ENCODE assay signal across 27 cellular contexts in the genomic region with DNA sequence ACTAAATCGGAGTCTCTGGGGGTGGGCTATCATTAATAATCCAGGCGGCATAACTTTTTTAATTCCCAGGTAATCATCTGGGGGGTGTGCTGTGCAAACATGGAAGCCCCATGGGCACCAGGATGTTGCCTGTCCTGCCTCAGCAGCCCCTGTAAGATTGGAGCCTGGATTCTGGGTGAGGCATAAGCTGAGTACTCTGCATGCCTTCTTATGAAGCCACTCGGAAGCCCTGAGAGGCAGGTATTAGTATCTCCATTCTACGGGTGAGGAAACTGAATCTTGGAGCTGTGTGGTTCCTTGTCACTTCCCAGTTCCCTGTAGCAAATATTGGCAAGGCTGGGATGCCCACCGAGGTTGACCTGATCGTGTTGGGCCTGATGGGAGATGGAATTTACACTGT. TPM values are rescaled to one million over a fixed set of nuclear protein-coding genes. Genes with fewer than 3 reads are reported as not detected.
"Had no signal": no experiment of that assay in that cellular context is flagged by ENCODE, and none has a peak within 500 bp of the region (broad histone marks: within the 10 kb centered on the region; RNA-seq: fewer than 3 reads in every experiment).

No MANE protein-coding gene starts in this region.

- ATAC-seq: activated CD4-positive, CD25-positive, alpha-beta regulatory T cell treated with anti-CD3 and anti-CD28 coated beads, Interleukin-2, amount 50 U/mL, for 24 hours; activated naive CD4-positive, alpha-beta T cell treated with anti-CD3 and anti-CD28 coated beads, Interleukin-2, amount 50 U/mL, for 72 hours; activated T-helper 17 cell treated with anti-CD3 and anti-CD28 coated beads, Interleukin-2, amount 50 U/mL, for 72 hours; sciatic nerve; stimulated activated effector memory CD8-positive, alpha-beta T cell treated with anti-CD3 and anti-CD28 coated beads, Interleukin-12 subunit alpha, Interleukin-12 subunit beta, amount 100 ng/mL, for 72 hours; stimulated activated naive CD8-positive, alpha-beta T cell treated with anti-CD3 and anti-CD28 coated beads, Interleukin-15, amount 100 ng/mL, for 72 hours had no signal

- H3K4me3 ChIP-seq: ascending aorta, suprapubic skin, transverse colon, vagina had no signal

- H3K27ac ChIP-seq: ascending aorta, brain microvascular endothelial cell, transverse colon, vagina, VCaP had no signal

- H3K36me3 Mint-ChIP-seq: memory B cell; stimulated activated effector memory CD8-positive, alpha-beta T cell treated with anti-CD3 and anti-CD28 coated beads, Interleukin-12 subunit alpha, Interleukin-12 subunit beta, amount 100 ng/mL, for 72 hours had no signal

- H3K9me3 ChIP-seq: ascending aorta, suprapubic skin, transverse colon, vagina had no signal

- H3K36me3 ChIP-seq: ascending aorta, brain microvascular endothelial cell, suprapubic skin, transverse colon, vagina had no signal

- H3K9me3 Mint-ChIP-seq: activated naive CD4-positive, alpha-beta T cell treated with anti-CD3 and anti-CD28 coated beads, Interleukin-2, amount 50 U/mL, for 72 hours; activated T-helper 17 cell treated with anti-CD3 and anti-CD28 coated beads, Interleukin-2, amount 50 U/mL, for 72 hours; memory B cell; stimulated activated effector memory CD8-positive, alpha-beta T cell treated with anti-CD3 and anti-CD28 coated beads, Interleukin-12 subunit alpha, Interleukin-12 subunit beta, amount 100 ng/mL, for 72 hours had no signal

- H3K4me3 Mint-ChIP-seq: activated CD4-positive, alpha-beta memory T cell treated with anti-CD3 and anti-CD28 coated beads, Interleukin-2, amount 10 ng/mL, durations not matched to agents 7 days and 5 days; activated CD4-positive, alpha-beta T cell treated with anti-CD3 and anti-CD28 coated beads, Interleukin-2, amount 10 ng/mL, durations not matched to agents 24 days and 14 days; activated T-cell treated with anti-CD3 and anti-CD28 coated beads, Interleukin-2, amount 50 U/mL, for 24 hours; activated T-helper 17 cell treated with anti-CD3 and anti-CD28 coated beads, Interleukin-2, amount 50 U/mL, for 72 hours; memory B cell; stimulated activated effector memory CD8-positive, alpha-beta T cell treated with anti-CD3 and anti-CD28 coated beads, Interleukin-12 subunit alpha, Interleukin-12 subunit beta, amount 100 ng/mL, for 72 hours; stimulated activated naive CD8-positive, alpha-beta T cell treated with anti-CD3 and anti-CD28 coated beads, Interleukin-15, amount 100 ng/mL, for 72 hours; T-helper 2 cell treated with Interferon-gamma antibody and Interleukin-4, amounts not matched to agents 5 μg/mL and 100 μg/mL, for 36 hours had no signal

- DNase-seq: activated CD4-positive, alpha-beta memory T cell treated with anti-CD3 and anti-CD28 coated beads, Interleukin-2, amount 10 ng/mL, durations not matched to agents 7 days and 5 days; activated CD4-positive, alpha-beta T cell treated with anti-CD3 and anti-CD28 coated beads, Interleukin-2, amount 10 ng/mL, durations not matched to agents 24 days and 14 days; activated T-cell treated with anti-CD3 and anti-CD28 coated beads, Interleukin-2, amount 50 U/mL, for 24 hours; brain microvascular endothelial cell; caudate nucleus; dermis blood vessel endothelial cell; effector CD8-positive, alpha-beta T cell; hippocampal formation; nucleus accumbens; small intestine; stimulated activated CD4-positive, alpha-beta T cell treated with anti-CD3 and anti-CD28 coated beads, Interleukin-2, amount 100 ng/mL, for 24 hours; stimulated activated naive CD8-positive, alpha-beta T cell treated with anti-CD3 and anti-CD28 coated beads, Interleukin-15, amount 100 ng/mL, for 72 hours; transverse colon had no signal

- H3K27me3 ChIP-seq: ascending aorta, brain microvascular endothelial cell, suprapubic skin, transverse colon, vagina had no signal

- H3K4me1 Mint-ChIP-seq: activated T-helper 17 cell treated with anti-CD3 and anti-CD28 coated beads, Interleukin-2, amount 50 U/mL, for 72 hours had no signal

- H3K27ac Mint-ChIP-seq: activated CD4-positive, alpha-beta memory T cell treated with anti-CD3 and anti-CD28 coated beads, Interleukin-2, amount 10 ng/mL, durations not matched to agents 7 days and 5 days; activated CD4-positive, alpha-beta T cell treated with anti-CD3 and anti-CD28 coated beads, Interleukin-2, amount 10 ng/mL, durations not matched to agents 24 days and 14 days; activated naive CD4-positive, alpha-beta T cell treated with anti-CD3 and anti-CD28 coated beads, Interleukin-2, amount 50 U/mL, for 72 hours; activated T-cell treated with anti-CD3 and anti-CD28 coated beads, Interleukin-2, amount 50 U/mL, for 24 hours; activated T-helper 17 cell treated with anti-CD3 and anti-CD28 coated beads, Interleukin-2, amount 50 U/mL, for 72 hours; memory B cell; stimulated activated effector memory CD8-positive, alpha-beta T cell treated with anti-CD3 and anti-CD28 coated beads, Interleukin-12 subunit alpha, Interleukin-12 subunit beta, amount 100 ng/mL, for 72 hours; stimulated activated naive CD8-positive, alpha-beta T cell treated with anti-CD3 and anti-CD28 coated beads, Interleukin-15, amount 100 ng/mL, for 72 hours; T-helper 2 cell treated with Interferon-gamma antibody and Interleukin-4, amounts not matched to agents 5 μg/mL and 100 μg/mL, for 36 hours had no signal

- H3K27me3 Mint-ChIP-seq: stimulated activated naive CD8-positive, alpha-beta T cell treated with anti-CD3 and anti-CD28 coated beads, Interleukin-15, amount 100 ng/mL, for 72 hours had no signal

RNA-seq across cellular contexts. Expression of a gene that starts 7.4 kb away (rescaled TPM):
- total RNA-seq: activated CD4-positive, alpha-beta memory T cell treated with anti-CD3 and anti-CD28 coated beads, Interleukin-2, amount 10 ng/mL, durations not matched to agents 7 days and 5 days; activated CD4-positive, alpha-beta T cell treated with anti-CD3 and anti-CD28 coated beads, Interleukin-2, amount 10 ng/mL, durations not matched to agents 24 days and 14 days; activated naive CD4-positive, alpha-beta T cell treated with anti-CD3 and anti-CD28 coated beads, Interleukin-2, amount 50 U/mL, for 72 hours; activated T-helper 17 cell treated with anti-CD3 and anti-CD28 coated beads, Interleukin-2, amount 50 U/mL, for 72 hours; ascending aorta; dermis blood vessel endothelial cell; liver; mononuclear cell; vagina had no signal
- polyA plus RNA-seq: liver, neural cell had no signal

RNA-seq across cellular contexts. Expression of a gene that starts 21.4 kb away (rescaled TPM):
- total RNA-seq: activated CD4-positive, alpha-beta T cell treated with anti-CD3 and anti-CD28 coated beads, Interleukin-2, amount 10 ng/mL, durations not matched to agents 24 days and 14 days; dermis blood vessel endothelial cell; mononuclear cell had no signal
